In the genomic region with DNA sequence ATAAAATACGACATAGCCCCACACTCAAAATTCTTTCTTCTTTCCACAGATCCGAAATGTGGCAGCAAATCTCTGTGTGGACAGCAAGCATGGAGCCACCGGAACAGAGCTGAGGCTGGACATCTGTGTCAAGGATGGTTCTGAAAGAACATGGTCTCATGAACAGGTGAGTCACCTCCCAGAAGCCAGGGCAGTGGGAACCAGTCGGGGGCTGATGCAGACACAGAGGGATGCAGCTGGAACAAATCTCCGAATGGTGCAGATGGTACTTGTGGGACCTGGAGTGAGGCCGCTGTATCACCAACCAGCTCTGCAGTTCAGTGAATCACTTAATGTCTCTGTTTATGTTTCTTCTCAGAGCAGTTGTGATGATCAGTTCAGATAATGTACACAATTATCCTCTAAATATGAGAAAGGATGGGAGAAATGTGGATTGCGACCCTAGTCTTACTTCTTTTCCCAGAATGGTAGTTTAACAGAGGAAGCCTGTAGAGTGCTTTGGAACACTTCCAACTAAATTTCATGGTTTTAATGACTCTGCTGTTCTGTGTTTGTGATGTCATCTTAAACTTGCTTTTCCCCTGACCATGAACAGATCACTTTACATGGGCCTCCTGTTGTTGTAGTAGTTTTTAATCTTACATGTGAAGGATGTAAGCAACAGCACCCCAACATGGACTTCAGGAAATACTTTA, we compare ENCODE assay signal across 1 cellular context.
TF ChIP-seq lines count a peak whose summit lies in the region.

No MANE protein-coding gene starts in this region.

TF ChIP-seq in GM23338, 12 proteins besides CTCF, POLR2A, EP300 and RAD21 (continued from another document):
- TF ChIP-seq REST (IDR thresholded peaks at IDR 0.05; ENCODE audit: unreplicated experiment) (no peak), ZNF114 (CRISPR knock-in tag; IDR thresholded peaks at IDR 0.05) (no peak), ZNF331 (CRISPR knock-in tag; IDR thresholded peaks at IDR 0.05; ENCODE audit: low read depth) (no peak), STAT1 (IDR thresholded peaks at IDR 0.05; ENCODE audit: unreplicated experiment) (no peak), EZH2 (IDR thresholded peaks at IDR 0.05; ENCODE audit: low read depth, unreplicated experiment) (no peak), NANOG (IDR thresholded peaks at IDR 0.05; ENCODE audit: borderline replicate concordance) (no peak), JUNB (IDR thresholded peaks at IDR 0.05; ENCODE audit: unreplicated experiment) (no peak), EZH2phosphoT487 (IDR thresholded peaks at IDR 0.05; ENCODE audit: unreplicated experiment) (no peak)
- TF ChIP-seq, protein P1, sequence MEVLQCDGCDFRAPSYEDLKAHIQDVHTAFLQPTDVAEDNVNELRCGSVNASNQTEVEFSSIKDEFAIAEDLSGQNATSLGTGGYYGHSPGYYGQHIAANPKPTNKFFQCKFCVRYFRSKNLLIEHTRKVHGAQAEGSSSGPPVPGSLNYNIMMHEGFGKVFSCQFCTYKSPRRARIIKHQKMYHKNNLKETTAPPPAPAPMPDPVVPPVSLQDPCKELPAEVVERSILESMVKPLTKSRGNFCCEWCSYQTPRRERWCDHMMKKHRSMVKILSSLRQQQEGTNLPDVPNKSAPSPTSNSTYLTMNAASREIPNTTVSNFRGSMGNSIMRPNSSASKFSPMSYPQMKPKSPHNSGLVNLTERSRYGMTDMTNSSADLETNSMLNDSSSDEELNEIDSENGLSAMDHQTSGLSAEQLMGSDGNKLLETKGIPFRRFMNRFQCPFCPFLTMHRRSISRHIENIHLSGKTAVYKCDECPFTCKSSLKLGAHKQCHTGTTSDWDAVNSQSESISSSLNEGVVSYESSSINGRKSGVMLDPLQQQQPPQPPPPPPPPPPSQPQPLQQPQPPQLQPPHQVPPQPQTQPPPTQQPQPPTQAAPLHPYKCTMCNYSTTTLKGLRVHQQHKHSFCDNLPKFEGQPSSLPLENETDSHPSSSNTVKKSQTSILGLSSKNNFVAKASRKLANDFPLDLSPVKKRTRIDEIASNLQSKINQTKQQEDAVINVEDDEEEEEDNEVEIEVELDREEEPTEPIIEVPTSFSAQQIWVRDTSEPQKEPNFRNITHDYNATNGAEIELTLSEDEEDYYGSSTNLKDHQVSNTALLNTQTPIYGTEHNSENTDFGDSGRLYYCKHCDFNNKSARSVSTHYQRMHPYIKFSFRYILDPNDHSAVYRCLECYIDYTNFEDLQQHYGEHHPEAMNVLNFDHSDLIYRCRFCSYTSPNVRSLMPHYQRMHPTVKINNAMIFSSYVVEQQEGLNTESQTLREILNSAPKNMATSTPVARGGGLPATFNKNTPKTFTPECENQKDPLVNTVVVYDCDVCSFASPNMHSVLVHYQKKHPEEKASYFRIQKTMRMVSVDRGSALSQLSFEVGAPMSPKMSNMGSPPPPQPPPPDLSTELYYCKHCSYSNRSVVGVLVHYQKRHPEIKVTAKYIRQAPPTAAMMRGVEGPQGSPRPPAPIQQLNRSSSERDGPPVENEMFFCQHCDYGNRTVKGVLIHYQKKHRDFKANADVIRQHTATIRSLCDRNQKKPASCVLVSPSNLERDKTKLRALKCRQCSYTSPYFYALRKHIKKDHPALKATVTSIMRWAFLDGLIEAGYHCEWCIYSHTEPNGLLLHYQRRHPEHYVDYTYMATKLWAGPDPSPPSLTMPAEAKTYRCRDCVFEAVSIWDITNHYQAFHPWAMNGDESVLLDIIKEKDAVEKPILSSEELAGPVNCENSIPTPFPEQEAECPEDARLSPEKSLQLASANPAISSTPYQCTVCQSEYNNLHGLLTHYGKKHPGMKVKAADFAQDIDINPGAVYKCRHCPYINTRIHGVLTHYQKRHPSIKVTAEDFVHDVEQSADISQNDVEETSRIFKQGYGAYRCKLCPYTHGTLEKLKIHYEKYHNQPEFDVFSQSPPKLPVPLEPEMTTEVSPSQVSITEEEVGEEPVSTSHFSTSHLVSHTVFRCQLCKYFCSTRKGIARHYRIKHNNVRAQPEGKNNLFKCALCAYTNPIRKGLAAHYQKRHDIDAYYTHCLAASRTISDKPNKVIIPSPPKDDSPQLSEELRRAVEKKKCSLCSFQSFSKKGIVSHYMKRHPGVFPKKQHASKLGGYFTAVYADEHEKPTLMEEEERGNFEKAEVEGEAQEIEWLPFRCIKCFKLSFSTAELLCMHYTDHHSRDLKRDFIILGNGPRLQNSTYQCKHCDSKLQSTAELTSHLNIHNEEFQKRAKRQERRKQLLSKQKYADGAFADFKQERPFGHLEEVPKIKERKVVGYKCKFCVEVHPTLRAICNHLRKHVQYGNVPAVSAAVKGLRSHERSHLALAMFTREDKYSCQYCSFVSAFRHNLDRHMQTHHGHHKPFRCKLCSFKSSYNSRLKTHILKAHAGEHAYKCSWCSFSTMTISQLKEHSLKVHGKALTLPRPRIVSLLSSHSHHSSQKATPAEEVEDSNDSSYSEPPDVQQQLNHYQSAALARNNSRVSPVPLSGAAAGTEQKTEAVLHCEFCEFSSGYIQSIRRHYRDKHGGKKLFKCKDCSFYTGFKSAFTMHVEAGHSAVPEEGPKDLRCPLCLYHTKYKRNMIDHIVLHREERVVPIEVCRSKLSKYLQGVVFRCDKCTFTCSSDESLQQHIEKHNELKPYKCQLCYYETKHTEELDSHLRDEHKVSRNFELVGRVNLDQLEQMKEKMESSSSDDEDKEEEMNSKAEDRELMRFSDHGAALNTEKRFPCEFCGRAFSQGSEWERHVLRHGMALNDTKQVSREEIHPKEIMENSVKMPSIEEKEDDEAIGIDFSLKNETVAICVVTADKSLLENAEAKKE (CRISPR knock-in tag; IDR thresholded peaks at IDR 0.05), result no peak
